ENCODE assay signal across 15 cellular contexts in the genomic region with DNA sequence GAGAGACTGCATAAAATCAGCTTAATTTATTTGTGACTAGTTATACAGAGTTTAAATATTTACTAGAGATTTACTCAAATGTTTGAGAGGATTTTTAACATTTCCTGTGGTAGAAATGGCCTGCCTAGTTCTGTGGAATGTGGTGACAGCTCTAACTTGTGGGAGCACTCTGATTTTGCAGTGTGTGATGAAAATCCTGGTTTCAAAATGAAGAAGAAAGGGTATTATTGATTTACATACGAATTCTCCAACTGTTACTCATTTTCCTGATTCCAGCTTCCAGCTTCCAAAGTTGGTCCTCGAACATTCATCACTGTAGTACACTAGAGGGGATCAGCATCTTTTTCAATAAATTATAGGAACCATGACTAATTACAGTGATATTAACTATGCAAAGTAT.
DNase-seq lines count a peak whose midpoint lies in the region.
"Had no signal": no experiment of that assay in that cellular context is flagged by ENCODE, and none has a peak within 500 bp of the region (broad histone marks: within the 10 kb centered on the region; RNA-seq: fewer than 3 reads in every experiment).

No MANE protein-coding gene starts in this region.

- H3K4me3 ChIP-seq in MG63: no peak overlapping the region
- H3K4me3 ChIP-seq: BLaER1, HAP-1 had no signal

- H3K9me3 ChIP-seq in MG63: no peaks in the 10 kb centered on the region
- H3K9me3 ChIP-seq: BLaER1, HAP-1 had no signal

- DNase-seq in EL (peak; percentile 9), HS-5 (ENCODE audit: low read depth) (peak; percentile 38), astrocyte of the hippocampus (ENCODE audit: low read depth, low spot score) (peak; percentile 60), renal cortical epithelial cell (ENCODE audit: low read depth) (peak; percentile 68), NCI-H187 (lab: John Stamatoyannopoulos, UW) (no peak), NCI-H510A treated with DMSO at 0.1 percent for 48 hours (lab: John Stamatoyannopoulos, UW) (no peak), MG63 (no peak)
- DNase-seq in activated effector memory CD4-positive, alpha-beta T cell treated with Interleukin-2 at 50 U/mL for 16 hours: no peak
- DNase-seq: ACHN; CD4-positive, alpha-beta memory T cell; DMS153; DMS79 treated with DMSO at 0.1 percent for 48 hours; KBM-7 had no signal

- H3K36me3 ChIP-seq in MG63: no peaks in the 10 kb centered on the region
- H3K36me3 ChIP-seq: BLaER1, HAP-1 had no signal

- H3K27me3 ChIP-seq in MG63: no peaks in the 10 kb centered on the region
- H3K27me3 ChIP-seq: BLaER1 had no signal

Comparison
In these comparisons a context has a peak if more than half of its experiments do, and no peak if none do; other contexts are left out.
1. DNase-seq: peak in EL (single experiment), HS-5 (single experiment), astrocyte of the hippocampus (single experiment) and renal cortical epithelial cell (single experiment); none in NCI-H187 (0 of 2), NCI-H510A treated with DMSO at 0.1 percent for 48 hours (single experiment), activated effector memory CD4-positive, alpha-beta T cell treated with Interleukin-2 at 50 U/mL for 16 hours (single experiment) and MG63 (single experiment).